ENCODE assay signal across 8 cellular contexts in genomic region chr1:160767417-160768294, GRCh38. TPM values are rescaled to one million over a fixed set of nuclear protein-coding genes. Genes with fewer than 3 reads are reported as not detected.
A peak's percentile ranks its signal among the peaks of the same experiment; 100 is the strongest.
DNase-seq lines count a peak whose midpoint lies in the region; ATAC-seq and TF ChIP-seq lines count a peak whose summit lies in the region.

No MANE protein-coding gene starts in this region.

- H3K36me3 Mint-ChIP-seq in MCF 10A (ENCODE audit: insufficient read depth, unreplicated experiment): no peaks in the 10 kb centered on the region

- intact Hi-C loops in MCF 10A (cut with micrococcal nuclease): loop anchor here (1.0 kb wide), 3 partner anchors 19 to 92 kb away; no protein-coding TSS in a partner anchor
- intact Hi-C loops in breast epithelium (cut with DNase I; ENCODE audit: low total_unique reads): no loop called here

- H3K27me3 Mint-ChIP-seq in MCF 10A (ENCODE audit: insufficient read depth, unreplicated experiment): no peaks in the 10 kb centered on the region

- BruUV-seq in MCF 10A (replicated peaks; lab: Mats Ljungman, UMichigan): TSS peak; percentile 71

- TF ChIP-seq CTCF in MCF 10A (IDR thresholded peaks at IDR 0.05; ENCODE audit: unreplicated experiment) (no peak), breast epithelium (IDR thresholded peaks at IDR 0.05) (no peak)

- ATAC-seq in HG03378 (IDR thresholded peaks at IDR 0.05; ENCODE audit: unreplicated experiment): peak; percentile 38

- H3K27ac ChIP-seq in breast epithelium: no peak overlapping the region

- peak; percentile 62 for DNase-seq in MCF 10A (ENCODE audit: unreplicated experiment)
- no peak for DNase-seq in breast epithelium (ENCODE audit: low spot score in 2 of 2)
- DNase-seq in activated T-cell treated with anti-CD3 and anti-CD28 coated beads for 48 hours (ENCODE audit: low read depth): peak; percentile 38
- DNase-seq in stimulated activated CD4-positive, alpha-beta T cell treated with anti-CD3 and anti-CD28 coated beads, Interleukin-12 subunit alpha, Interleukin-12 subunit beta, amount 100 ng/mL, for 4 hours: peak; percentile 19
- no peak for DNase-seq in NCI-H2227 treated with DMSO at 0.1 percent for 48 hours (lab: John Stamatoyannopoulos, UW)
- DNase-seq in SW 1271 (lab: John Stamatoyannopoulos, UW): no peak
- DNase-seq in COLO829 (ENCODE audit: low spot score): no peak

- POLR2A ChIA-PET in MCF 10A (lab: Yijun Ruan, JAX): interaction anchor here (0.6 to 2.6 kb wide), 13 partner anchors 9 to 307 kb away, joined by 3 to 11 read pairs (median 4); partner anchors contain the start of genes SLAMF7 and USF1

- H3K27ac Mint-ChIP-seq in MCF 10A (ENCODE audit: low read depth, unreplicated experiment): peak overlapping the region; percentile 75

- CTCF ChIA-PET in MCF 10A (lab: Yijun Ruan, JAX): interaction anchor here (0.6 to 5.3 kb wide), 30 partner anchors 8 to 422 kb away, joined by 3 to 64 read pairs (median 4); partner anchors contain the start of genes LY9 and USF1

- H3K4me1 Mint-ChIP-seq in MCF 10A (ENCODE audit: insufficient read depth, unreplicated experiment): peaks cover 17% of the 10 kb centered on the region

- no peaks in the 10 kb centered on the region for H3K9me3 ChIP-seq in breast epithelium

- TF ChIP-seq POLR2A in breast epithelium (IDR thresholded peaks at IDR 0.05): no peak

- no peak overlapping the region for H3K4me3 ChIP-seq in breast epithelium

- H3K36me3 ChIP-seq in breast epithelium: no peaks in the 10 kb centered on the region

- no peaks in the 10 kb centered on the region for H3K27me3 ChIP-seq in breast epithelium

- H3K9me3 Mint-ChIP-seq in MCF 10A (ENCODE audit: unreplicated experiment): no peaks in the 10 kb centered on the region

- no peaks in the 10 kb centered on the region for H3K4me1 ChIP-seq in breast epithelium

- H3K4me3 Mint-ChIP-seq in MCF 10A (ENCODE audit: unreplicated experiment): peak overlapping the region; percentile 56

RNA-seq across cellular contexts. Expression of gene LY9, which starts 28.3 kb away (rescaled TPM):
- total RNA-seq in MCF 10A (2022) (not detected in 2 replicates), breast epithelium (1 to 10 TPM; 1.1 to 5.9 (median 5.6) TPM)

RNA-seq across cellular contexts. Expression of gene SLAMF7, which starts 28.6 kb away (rescaled TPM):
- total RNA-seq in MCF 10A (2022) (8.6 and 26.3 TPM in 2 replicates), breast epithelium (1 to 10 TPM in 2 of 3 donors, under 1 TPM in 1; 0.48 to 5.7 (median 3.3) TPM)

RNA-seq across cellular contexts. Expression of gene CD48, which starts 56.0 kb away (rescaled TPM):
- total RNA-seq in MCF 10A (2022) (not detected in 2 replicates), breast epithelium (10 to 100 TPM in 1 of 3 donors, 1 to 10 TPM in 2; 5.4 to 12.3 (median 8.8) TPM)

Comparison
In these comparisons a context has a peak if more than half of its experiments do, and no peak if none do; other contexts are left out.
1. DNase-seq: peak in MCF 10A (single experiment), activated T-cell treated with anti-CD3 and anti-CD28 coated beads for 48 hours (single experiment) and stimulated activated CD4-positive, alpha-beta T cell treated with anti-CD3 and anti-CD28 coated beads, Interleukin-12 subunit alpha, Interleukin-12 subunit beta, amount 100 ng/mL, for 4 hours (single experiment); none in breast epithelium (0 of 2), NCI-H2227 treated with DMSO at 0.1 percent for 48 hours (single experiment), SW 1271 (0 of 2) and COLO829 (single experiment).